In the genomic region with DNA sequence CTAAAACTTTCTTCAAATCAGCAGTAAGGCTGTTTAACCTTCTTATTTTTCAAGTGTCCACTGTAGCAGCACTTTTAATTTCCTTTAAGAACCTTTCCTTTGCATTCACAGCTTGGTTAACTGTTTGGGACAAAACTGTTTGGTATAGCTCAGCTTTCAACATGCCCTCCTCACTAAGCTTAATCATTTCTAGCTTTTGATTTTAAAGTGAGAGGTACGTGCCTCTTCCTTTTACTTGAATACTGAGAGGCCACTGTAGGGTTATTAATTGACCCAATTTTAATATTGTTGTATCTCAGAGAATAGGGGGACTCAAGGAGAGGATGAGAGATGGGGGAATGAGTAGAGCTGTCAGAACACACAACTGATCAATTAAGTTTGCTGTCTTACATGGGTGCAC, we compare ENCODE assay signal across 24 cellular contexts.
"Had no signal": no experiment of that assay in that cellular context is flagged by ENCODE, and none has a peak within 500 bp of the region (broad histone marks: within the 10 kb centered on the region; RNA-seq: fewer than 3 reads in every experiment).

No MANE protein-coding gene starts in this region.

- DNase-seq: activated CD4-positive, alpha-beta memory T cell treated with anti-CD3 and anti-CD28 coated beads, Interleukin-2, amount 10 ng/mL, durations not matched to agents 7 days and 5 days; activated CD4-positive, alpha-beta T cell treated with anti-CD3 and anti-CD28 coated beads for 1 hour; activated CD4-positive, alpha-beta T cell treated with anti-CD3 and anti-CD28 coated beads for 4 hours; activated CD4-positive, alpha-beta T cell treated with anti-CD3 and anti-CD28 coated beads, Interleukin-2, amount 10 ng/mL, durations not matched to agents 7 days and 5 days; activated CD4-positive, alpha-beta T cell treated with anti-CD3 and anti-CD28 coated beads, Interleukin-2, amount 50 U/mL, for 4 hours; activated CD8-positive, alpha-beta memory T cell treated with anti-CD3 and anti-CD28 coated beads, Interleukin-2, amount 50 U/mL, for 48 hours; activated gamma-delta T cell; activated naive CD4-positive, alpha-beta T cell; activated naive CD4-positive, alpha-beta T cell treated with anti-CD3 and anti-CD28 coated beads, Interleukin-2, amount 10 ng/mL, durations not matched to agents 7 days and 5 days; activated naive CD8-positive, alpha-beta T cell treated with anti-CD3 and anti-CD28 coated beads, Interleukin-2, amount 10 ng/mL, durations not matched to agents 7 days and 5 days; activated T-cell treated with anti-CD3 and anti-CD28 coated beads for 4 hours; activated T-cell treated with anti-CD3 and anti-CD28 coated beads, Interleukin-2, amount 50 U/mL, for 24 hours; activated T-cell treated with anti-CD3 and anti-CD28 coated beads, Interleukin-2, amount 50 U/mL, for 72 hours; central memory CD4-positive, alpha-beta T cell; cerebellar nuclear complex; colonic mucosa; effector CD8-positive, alpha-beta T cell; esophagus squamous epithelium; foreskin melanocyte; heart right ventricle; T-helper 2 cell had no signal

- ATAC-seq: activated naive CD4-positive, alpha-beta T cell treated with anti-CD3 and anti-CD28 coated beads, Interleukin-2, amount 50 U/mL, for 72 hours; activated T-cell treated with anti-CD3 and anti-CD28 coated beads, Interleukin-2, amount 50 U/mL, for 72 hours; gastroesophageal sphincter; heart right ventricle; WTC11 had no signal
